ENCODE assay signal across 9 cellular contexts in the genomic region with DNA sequence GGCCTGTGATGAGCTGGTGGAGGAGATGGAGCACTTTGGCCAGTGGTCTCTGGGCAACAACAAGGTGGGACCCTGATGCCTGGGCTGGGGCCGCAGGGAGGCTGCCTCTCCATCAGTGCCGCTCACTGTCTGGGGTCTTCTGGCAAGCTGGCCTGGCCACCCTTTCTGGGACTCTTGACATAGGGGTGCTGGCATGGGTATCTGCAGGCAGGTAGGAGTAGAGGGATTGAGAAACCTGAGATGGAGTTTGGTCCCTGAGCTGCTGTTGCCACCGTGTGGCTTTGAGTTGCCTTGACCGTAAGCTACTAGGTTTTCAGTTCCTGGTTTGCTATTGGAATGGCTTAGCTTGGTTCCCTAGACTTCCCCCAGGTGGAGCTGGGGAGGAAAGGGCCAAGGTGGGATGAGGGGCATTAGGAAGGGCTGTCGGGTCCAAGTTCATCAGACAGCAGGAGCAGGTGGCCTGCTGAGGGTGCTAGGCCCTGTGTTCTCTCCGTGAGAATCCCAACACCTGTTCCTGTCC. TPM values are rescaled to one million over a fixed set of nuclear protein-coding genes. Genes with fewer than 3 reads are reported as not detected.
DNase-seq lines count a peak whose midpoint lies in the region; FAIRE-seq and TF ChIP-seq lines count a peak whose summit lies in the region.
"Had no signal": no experiment of that assay in that cellular context is flagged by ENCODE, and none has a peak within 500 bp of the region (broad histone marks: within the 10 kb centered on the region; RNA-seq: fewer than 3 reads in every experiment).

No MANE protein-coding gene starts in this region.

- H3K4me1 Mint-ChIP-seq in astrocyte (ENCODE audit: low read depth, unreplicated experiment): no peaks in the 10 kb centered on the region
- H3K4me1 Mint-ChIP-seq: central memory CD8-positive, alpha-beta T cell had no signal

- H3K4me3 Mint-ChIP-seq in astrocyte (ENCODE audit: unreplicated experiment): no peak overlapping the region
- H3K4me3 Mint-ChIP-seq: central memory CD8-positive, alpha-beta T cell had no signal

- FAIRE-seq in GM19239 (lab: Jason Lieb, UNC): no peak
- no peak for FAIRE-seq in astrocyte (lab: Jason Lieb, UNC)

- no peaks in the 10 kb centered on the region for H3K4me1 ChIP-seq in astrocyte (ENCODE audit: insufficient read depth, low read length)

- no peaks in the 10 kb centered on the region for H3K9me3 ChIP-seq in astrocyte (ENCODE audit: insufficient read depth, low read depth, low read length)

- H3K27me3 Mint-ChIP-seq in astrocyte (ENCODE audit: low read depth, unreplicated experiment): no peaks in the 10 kb centered on the region
- H3K27me3 Mint-ChIP-seq: central memory CD8-positive, alpha-beta T cell had no signal

- no peak overlapping the region for H3K4me2 ChIP-seq in astrocyte (ENCODE audit: low read length)

- no peaks in the 10 kb centered on the region for H3K27me3 ChIP-seq in astrocyte (ENCODE audit: insufficient read depth, low read length)

- peak; percentile 13 for TF ChIP-seq CTCF in astrocyte (IDR thresholded peaks at IDR 0.05; ENCODE audit: insufficient read depth, low read depth, low read length)

- H3K9ac ChIP-seq in astrocyte (ENCODE audit: low read length): no peak overlapping the region

- DNase-seq in AG08395 (ENCODE audit: low spot score): peak; percentile 40
- peak; percentile 38 for DNase-seq in GM19239 (ENCODE audit: insufficient read length, low spot score)
- DNase-seq in NCI-H2227 treated with DMSO at 0.1 percent for 48 hours (lab: John Stamatoyannopoulos, UW): peak; percentile 38
- DNase-seq in astrocyte (ENCODE audit: low read depth): no peak
- DNase-seq in inferior parietal cortex (ENCODE audit: extremely low spot score): peak; percentile 26
- peak; percentile 55 for DNase-seq in ureter (ENCODE audit: low spot score)
- DNase-seq in activated effector memory CD4-positive, alpha-beta T cell treated with anti-CD3 and anti-CD28 coated beads, Interleukin-2, amount 50 U/mL, for 16 hours: no peak
- DNase-seq in posterior cingulate gyrus: no peak

- no peak overlapping the region for H3K27ac ChIP-seq in astrocyte (ENCODE audit: low read depth, low read length)

- H3K27ac Mint-ChIP-seq in astrocyte (ENCODE audit: unreplicated experiment): no peak overlapping the region

- no peak overlapping the region for H2AFZ ChIP-seq in astrocyte (ENCODE audit: low read depth, low read length)

- H3K36me3 Mint-ChIP-seq in astrocyte (ENCODE audit: low read depth, unreplicated experiment): peaks cover 15% of the 10 kb centered on the region

- H3K79me2 ChIP-seq in astrocyte (ENCODE audit: insufficient read depth, low read length): no peaks in the 10 kb centered on the region

- no peak overlapping the region for H3K4me3 ChIP-seq in astrocyte (ENCODE audit: insufficient read depth, low read depth, low read length)

- intact Hi-C loops in posterior cingulate gyrus (cut with DNase I): loop anchor here (10.0 kb wide), 1 partner anchor 132 kb away; no protein-coding TSS in a partner anchor

- H3K9me3 Mint-ChIP-seq in astrocyte (ENCODE audit: unreplicated experiment): no peaks in the 10 kb centered on the region
- H3K9me3 Mint-ChIP-seq: central memory CD8-positive, alpha-beta T cell had no signal

- H4K20me1 ChIP-seq in astrocyte (ENCODE audit: insufficient read depth, low read length): peaks cover 28% of the 10 kb centered on the region

- peaks cover 30% of the 10 kb centered on the region for H3K36me3 ChIP-seq in astrocyte (ENCODE audit: insufficient read depth, low read length)

RNA-seq across cellular contexts. Expression of a gene that starts 13.2 kb away (rescaled TPM):
- 74.0 and 75.5 TPM in 2 replicates for total RNA-seq in astrocyte
- 116 TPM for total RNA-seq in ureter

RNA-seq across cellular contexts. Expression of a gene that starts 32.6 kb away (rescaled TPM):
- total RNA-seq in astrocyte (375 and 500 TPM in 2 replicates), ureter (54.5 TPM)

RNA-seq across cellular contexts. Expression of a gene that starts 40.9 kb away (rescaled TPM):
- total RNA-seq in astrocyte (56.0 and 60.4 TPM in 2 replicates), ureter (36.6 TPM)

RNA-seq across cellular contexts. Expression of a gene that starts 52.2 kb away (rescaled TPM):
- total RNA-seq in astrocyte: 29.1 and 33.8 TPM in 2 replicates
- 28.0 TPM for total RNA-seq in ureter

Comparison
In these comparisons a context has a peak if more than half of its experiments do, and no peak if none do; other contexts are left out.
1. DNase-seq: peak in AG08395 (single experiment), GM19239 (single experiment), NCI-H2227 treated with DMSO at 0.1 percent for 48 hours (single experiment), inferior parietal cortex (single experiment) and ureter (single experiment); none in astrocyte (single experiment), activated effector memory CD4-positive, alpha-beta T cell treated with anti-CD3 and anti-CD28 coated beads, Interleukin-2, amount 50 U/mL, for 16 hours (single experiment) and posterior cingulate gyrus (0 of 10).